8 cellular contexts compared by ENCODE assay signal in genomic region chr9:100066539-100066938, GRCh38. TPM values are rescaled to one million over a fixed set of nuclear protein-coding genes. Genes with fewer than 3 reads are reported as not detected.
DNase-seq lines count a peak whose midpoint lies in the region; ATAC-seq and TF ChIP-seq lines count a peak whose summit lies in the region.

No MANE protein-coding gene starts in this region.

- no peak for ATAC-seq in CD4-positive, alpha-beta T cell (ENCODE audit: poor library complexity)
- ATAC-seq in GM21515 (IDR thresholded peaks at IDR 0.05; ENCODE audit: unreplicated experiment) (peak; percentile 67), GM18519 (IDR thresholded peaks at IDR 0.05; ENCODE audit: low FRiP score, unreplicated experiment) (no peak), omental fat pad (ENCODE audit: low FRiP score) (no peak)

- WGBS in lower leg skin, 2 donors: 53 to 65% methylated on average over 2 of the region's 2 CpGs

- H3K27ac Mint-ChIP-seq in CD4-positive, alpha-beta T cell: peak overlapping the region; percentile 9

- H3K9me3 Mint-ChIP-seq in CD4-positive, alpha-beta T cell: no peaks in the 10 kb centered on the region

- no peaks in the 10 kb centered on the region for H3K36me3 ChIP-seq in cardiac muscle cell

- H3K4me1 Mint-ChIP-seq in CD4-positive, alpha-beta T cell (ENCODE audit: low read depth): peaks cover 43% of the 10 kb centered on the region

- H3K4me3 ChIP-seq in cardiac muscle cell: no peak overlapping the region
- H3K4me3 ChIP-seq in lower leg skin (ENCODE audit: low read depth, poor library complexity, severe bottlenecking): no peak overlapping the region

- DNase-seq in CD4-positive, alpha-beta T cell: no peak
- DNase-seq in MV-4-11 (lab: John Stamatoyannopoulos, UW) (peak; percentile 82), cardiac muscle cell (ENCODE audit: low read depth in 1 of 2, low spot score in 1 of 2) (peak in 1 of 2 donors; percentile 77), omental fat pad (ENCODE audit: low spot score) (no peak), NCI-H2227 (lab: John Stamatoyannopoulos, UW; ENCODE audit: unreplicated experiment) (no peak), lower leg skin (ENCODE audit: low spot score in 2 of 2) (no peak)

- H3K9me3 ChIP-seq in CD4-positive, alpha-beta T cell (ENCODE audit: control insufficient read depth, low read length): no peaks in the 10 kb centered on the region
- H3K9me3 ChIP-seq in cardiac muscle cell (ENCODE audit: low read depth): no peaks in the 10 kb centered on the region

- H3K4me3 Mint-ChIP-seq in CD4-positive, alpha-beta T cell: no peak overlapping the region

- POLR2A ChIA-PET in CD4-positive, alpha-beta T cell (lab: Charles Lee): no interaction called here

- TF ChIP-seq POLR2A in lower leg skin (IDR thresholded peaks at IDR 0.05): no peak

- intact Hi-C loops in CD4-positive, alpha-beta T cell (cut with DNase I, micrococcal nuclease): no loop called here
- intact Hi-C loops in lower leg skin (cut with DNase I; ENCODE audit: low total_unique reads): no loop called here

- no peaks in the 10 kb centered on the region for H3K27me3 ChIP-seq in CD4-positive, alpha-beta T cell (ENCODE audit: control insufficient read depth, insufficient read depth, low read length)
- no peaks in the 10 kb centered on the region for H3K27me3 ChIP-seq in cardiac muscle cell

- H3K27me3 Mint-ChIP-seq in CD4-positive, alpha-beta T cell: no peaks in the 10 kb centered on the region

- peaks cover 9% of the 10 kb centered on the region for H3K4me1 ChIP-seq in cardiac muscle cell (ENCODE audit: low read depth)

- H3K36me3 Mint-ChIP-seq in CD4-positive, alpha-beta T cell (ENCODE audit: low read depth): peaks cover 14% of the 10 kb centered on the region

- CTCF ChIA-PET in CD4-positive, alpha-beta T cell (lab: Charles Lee): no interaction called here

- no peak overlapping the region for H3K27ac ChIP-seq in CD4-positive, alpha-beta T cell (ENCODE audit: low read depth, low read length)
- peak overlapping the region; percentile 13 for H3K27ac ChIP-seq in cardiac muscle cell

- TF ChIP-seq CTCF in CD4-positive, alpha-beta T cell (IDR thresholded peaks at IDR 0.05): no peak
- TF ChIP-seq CTCF in cardiac muscle cell (IDR thresholded peaks at IDR 0.05; ENCODE audit: low read depth, low read length): no peak
- no peak for TF ChIP-seq CTCF in omental fat pad (IDR thresholded peaks at IDR 0.05)
- no peak for TF ChIP-seq CTCF in lower leg skin (IDR thresholded peaks at IDR 0.05)

RNA-seq across cellular contexts. Expression of gene ERP44, which starts 32.3 kb away (rescaled TPM):
- 1 to 10 TPM; 6.8 to 7.1 TPM for total RNA-seq in CD4-positive, alpha-beta T cell
- total RNA-seq in cardiac muscle cell (10.0 and 15.2 TPM in 2 replicates), omental fat pad (10 to 100 TPM; 14.1 to 21.4 (median 16.1) TPM), lower leg skin (10 to 100 TPM; 10.1 to 15.7 (median 13.0) TPM)
- 29.7 and 35.3 TPM in 2 replicates for polyA plus RNA-seq in cardiac muscle cell

RNA-seq across cellular contexts. Expression of gene INVS, which starts 32.5 kb away (rescaled TPM):
- total RNA-seq in CD4-positive, alpha-beta T cell: 10 to 100 TPM; 13.6 to 14.3 TPM
- total RNA-seq in cardiac muscle cell (11.5 and 15.3 TPM in 2 replicates), omental fat pad (10 to 100 TPM; 22.1 to 44.5 (median 26.3) TPM), lower leg skin (10 to 100 TPM in 2 of 4 donors, 1 to 10 TPM in 2; 8.3 to 14.4 (median 10.8) TPM)
- 9.4 and 10.9 TPM in 2 replicates for polyA plus RNA-seq in cardiac muscle cell
